In the genomic region with DNA sequence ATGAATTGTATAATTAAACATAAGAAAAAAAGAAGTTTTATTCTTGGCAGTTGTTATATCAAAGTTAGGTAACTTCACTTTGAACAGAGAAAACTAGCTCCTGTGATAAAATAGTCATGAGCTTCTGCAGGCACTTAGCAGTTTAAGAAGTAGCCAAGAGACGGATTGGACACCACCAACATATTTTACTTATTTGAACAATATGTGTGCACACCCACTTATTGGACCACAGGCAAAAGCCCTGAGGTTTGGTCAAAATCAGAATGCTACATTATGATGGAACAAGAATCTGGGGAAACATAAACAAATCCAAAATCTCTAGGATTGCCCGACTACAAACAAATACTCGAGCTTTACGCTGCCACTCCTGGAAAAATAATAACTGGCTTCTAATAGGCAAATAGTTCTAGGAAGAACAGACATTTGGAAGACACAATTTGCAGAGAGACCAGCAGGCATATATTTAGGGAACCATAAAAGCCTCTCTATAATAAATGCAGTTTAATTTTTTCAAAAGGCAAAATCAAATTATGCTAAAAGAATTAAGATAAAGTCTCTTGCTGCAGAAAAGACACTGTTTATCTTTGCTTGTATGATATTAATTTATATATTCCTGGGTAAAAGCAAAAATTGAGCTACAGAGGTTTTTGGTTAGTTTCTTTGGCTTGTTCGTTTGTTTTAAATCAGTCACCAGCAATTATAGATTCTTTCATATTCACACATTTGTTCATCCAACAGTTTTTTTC, we compare ENCODE assay signal across 16 cellular contexts.
A peak's percentile ranks its signal among the peaks of the same experiment; 100 is the strongest.
DNase-seq lines count a peak whose midpoint lies in the region; ATAC-seq and TF ChIP-seq lines count a peak whose summit lies in the region.
"Had no signal": no experiment of that assay in that cellular context is flagged by ENCODE, and none has a peak within 500 bp of the region (broad histone marks: within the 10 kb centered on the region; RNA-seq: fewer than 3 reads in every experiment).

No MANE protein-coding gene starts in this region.

- ATAC-seq in SK-N-SH treated with all-trans-retinoic acid at 6 μM for 48 hours (peak; percentile 51), GM21529 (IDR thresholded peaks at IDR 0.05; ENCODE audit: unreplicated experiment) (no peak)
- ATAC-seq in naive thymus-derived CD8-positive, alpha-beta T cell = no peak

- DNase-seq in AG10803 (ENCODE audit: low read depth) = peak; percentile 66
- DNase-seq in fibroblast of gingiva (ENCODE audit: low read depth) = peak; percentile 27
- no peak for DNase-seq in COLO829 (ENCODE audit: low spot score)
- DNase-seq in Caco-2 = no peak
- DNase-seq in naive thymus-derived CD8-positive, alpha-beta T cell = no peak
- DNase-seq: AML-193; C1 segment of cervical spinal cord; Calu3; CD4-positive, CD25-positive, alpha-beta regulatory T cell; DMS79 treated with DMSO at 0.1 percent for 48 hours; GM23248 had no signal

- H3K4me3 ChIP-seq in AG10803 (ENCODE audit: low read length) (no peak overlapping the region), Caco-2 (ENCODE audit: low read depth, low read length) (no peak overlapping the region)
- H3K4me3 ChIP-seq in BLaER1 treated with 17β-estradiol and CSF1 and Interleukin-3, amounts not matched to agents 10 nM and 100 nM = no peak overlapping the region
- H3K4me3 ChIP-seq: GM23248, HAP-1 had no signal

- no peaks in the 10 kb centered on the region for H4K20me1 ChIP-seq in BLaER1 treated with 17β-estradiol and CSF1 and Interleukin-3, amounts not matched to agents 10 nM and 100 nM

- H3K36me3 ChIP-seq in BLaER1 treated with 17β-estradiol and CSF1 and Interleukin-3, amounts not matched to agents 10 nM and 100 nM = no peaks in the 10 kb centered on the region
- H3K36me3 ChIP-seq in Caco-2 (ENCODE audit: control insufficient read depth, insufficient read depth, low read length) = no peaks in the 10 kb centered on the region
- H3K36me3 ChIP-seq: HAP-1 had no signal

- peak overlapping the region in 6 of 11 experiments; percentile 77 to 86 (median 80); a peak in 7 of 22 replicates for H3K27ac ChIP-seq in BLaER1 treated with 17β-estradiol and CSF1 and Interleukin-3, amounts not matched to agents 10 nM and 100 nM
- H3K27ac ChIP-seq: GM23248, KMS-11 had no signal

- POLR2A ChIA-PET in Caco-2 (lab: Charles Lee) = no interaction called here
- POLR2A ChIA-PET in naive thymus-derived CD8-positive, alpha-beta T cell (lab: Charles Lee) = no interaction called here

- H3K4me1 ChIP-seq in BLaER1 treated with 17β-estradiol and CSF1 and Interleukin-3, amounts not matched to agents 10 nM and 100 nM = peaks cover 20 to 72% (median 63%) of the 10 kb centered on the region in 10 experiments
- peaks cover 7% of the 10 kb centered on the region; the same call in 1 of the 2 replicates for H3K4me1 ChIP-seq in Caco-2
- H3K4me1 ChIP-seq: HAP-1 had no signal

- intact Hi-C loops in Caco-2 (cut with micrococcal nuclease; ENCODE audit: unreplicated experiment) = no loop called here

- CTCF ChIA-PET in Caco-2 (lab: Charles Lee) = no interaction called here

- H3K9me3 ChIP-seq in BLaER1 treated with 17β-estradiol and CSF1 and Interleukin-3, amounts not matched to agents 10 nM and 100 nM (replicated peaks in 1 of 11) = peaks cover 0 to 23% (median under 1%) of the 10 kb centered on the region in 11 experiments; a peak in 10 of 22 replicates
- H3K9me3 ChIP-seq in Caco-2 = no peaks in the 10 kb centered on the region
- H3K9me3 ChIP-seq: HAP-1 had no signal

- TF ChIP-seq CTCF in AG10803 (conservative IDR thresholded peaks at IDR 0.05; ENCODE audit: low read length) (no peak), Caco-2 (IDR thresholded peaks at IDR 0.05; ENCODE audit: insufficient read depth in 1 of 2, low read depth in 1 of 2, low read length in 1 of 2, severe bottlenecking in 1 of 2, unreplicated experiment in 1 of 2) (no peak)

- H3K4me1 Mint-ChIP-seq in Caco-2 (ENCODE audit: low read depth, unreplicated experiment) = no peaks in the 10 kb centered on the region
- H3K4me1 Mint-ChIP-seq in naive thymus-derived CD8-positive, alpha-beta T cell = peaks cover 5 to 27% (median 10%) of the 10 kb centered on the region in 4 donors

- no peaks in the 10 kb centered on the region for H3K27me3 ChIP-seq in BLaER1 treated with 17β-estradiol and CSF1 and Interleukin-3, amounts not matched to agents 10 nM and 100 nM
- H3K27me3 ChIP-seq in Caco-2 (replicated peaks; ENCODE audit: control insufficient read depth, insufficient read depth, low read length) = no peaks in the 10 kb centered on the region

- H3K36me3 Mint-ChIP-seq in Caco-2 (ENCODE audit: insufficient read depth, unreplicated experiment) = no peaks in the 10 kb centered on the region
- H3K36me3 Mint-ChIP-seq in naive thymus-derived CD8-positive, alpha-beta T cell = no peaks in the 10 kb centered on the region
- H3K36me3 Mint-ChIP-seq: CD4-positive, CD25-positive, alpha-beta regulatory T cell had no signal

- no peaks in the 10 kb centered on the region for H3K27me3 Mint-ChIP-seq in Caco-2 (ENCODE audit: insufficient read depth, unreplicated experiment)
- no peaks in the 10 kb centered on the region for H3K27me3 Mint-ChIP-seq in naive thymus-derived CD8-positive, alpha-beta T cell
- H3K27me3 Mint-ChIP-seq: CD4-positive, CD25-positive, alpha-beta regulatory T cell had no signal

- no peak overlapping the region for H3K9ac ChIP-seq in BLaER1 treated with 17β-estradiol and CSF1 and Interleukin-3, amounts not matched to agents 10 nM and 100 nM
- H3K9ac ChIP-seq: GM23248, KMS-11 had no signal

- peak overlapping the region in 8 of 11 experiments; percentile 59 to 80 (median 73); a peak in 10 of 22 replicates for H3K4me2 ChIP-seq in BLaER1 treated with 17β-estradiol and CSF1 and Interleukin-3, amounts not matched to agents 10 nM and 100 nM
- H3K4me2 ChIP-seq: KMS-11 had no signal

- no peak overlapping the region for H3K4me3 Mint-ChIP-seq in Caco-2 (ENCODE audit: unreplicated experiment)
- no peak overlapping the region for H3K4me3 Mint-ChIP-seq in naive thymus-derived CD8-positive, alpha-beta T cell

- H3K9me3 Mint-ChIP-seq in Caco-2 (ENCODE audit: unreplicated experiment) = no peaks in the 10 kb centered on the region
- H3K9me3 Mint-ChIP-seq in naive thymus-derived CD8-positive, alpha-beta T cell = no peaks in the 10 kb centered on the region

- no TSS peak for BruUV-seq in Caco-2 (replicated peaks; lab: Mats Ljungman, UMichigan)

- no peak overlapping the region for H3K27ac Mint-ChIP-seq in Caco-2 (ENCODE audit: unreplicated experiment)
- H3K27ac Mint-ChIP-seq in naive thymus-derived CD8-positive, alpha-beta T cell = no peak overlapping the region
- H3K27ac Mint-ChIP-seq: CD4-positive, CD25-positive, alpha-beta regulatory T cell had no signal

TF ChIP-seq in SK-N-SH treated with all-trans-retinoic acid at 6 μM for 48 hours, 23 proteins besides CTCF, POLR2A, EP300 and RAD21:
- TF ChIP-seq, protein P1, sequence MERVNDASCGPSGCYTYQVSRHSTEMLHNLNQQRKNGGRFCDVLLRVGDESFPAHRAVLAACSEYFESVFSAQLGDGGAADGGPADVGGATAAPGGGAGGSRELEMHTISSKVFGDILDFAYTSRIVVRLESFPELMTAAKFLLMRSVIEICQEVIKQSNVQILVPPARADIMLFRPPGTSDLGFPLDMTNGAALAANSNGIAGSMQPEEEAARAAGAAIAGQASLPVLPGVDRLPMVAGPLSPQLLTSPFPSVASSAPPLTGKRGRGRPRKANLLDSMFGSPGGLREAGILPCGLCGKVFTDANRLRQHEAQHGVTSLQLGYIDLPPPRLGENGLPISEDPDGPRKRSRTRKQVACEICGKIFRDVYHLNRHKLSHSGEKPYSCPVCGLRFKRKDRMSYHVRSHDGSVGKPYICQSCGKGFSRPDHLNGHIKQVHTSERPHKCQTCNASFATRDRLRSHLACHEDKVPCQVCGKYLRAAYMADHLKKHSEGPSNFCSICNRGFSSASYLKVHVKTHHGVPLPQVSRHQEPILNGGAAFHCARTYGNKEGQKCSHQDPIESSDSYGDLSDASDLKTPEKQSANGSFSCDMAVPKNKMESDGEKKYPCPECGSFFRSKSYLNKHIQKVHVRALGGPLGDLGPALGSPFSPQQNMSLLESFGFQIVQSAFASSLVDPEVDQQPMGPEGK (CRISPR knock-in tag; IDR thresholded peaks at IDR 0.05; ENCODE audit: borderline replicate concordance) = no peak
- TF ChIP-seq TCF4 (CRISPR knock-in tag; IDR thresholded peaks at IDR 0.05; ENCODE audit: borderline replicate concordance) (no peak), OSR1 (CRISPR knock-in tag; IDR thresholded peaks at IDR 0.05) (no peak), ARNTL (CRISPR knock-in tag; IDR thresholded peaks at IDR 0.05; ENCODE audit: borderline replicate concordance, low read depth) (no peak), ISL1 (CRISPR knock-in tag; IDR thresholded peaks at IDR 0.05) (peak; percentile 78), GLIS3 (CRISPR knock-in tag; IDR thresholded peaks at IDR 0.05) (peak; percentile 48; the same call in 1 of the 2 replicates), ZFP3 (CRISPR knock-in tag; IDR thresholded peaks at IDR 0.05) (no peak; the same call in 1 of the 2 replicates), CSDC2 (CRISPR knock-in tag; IDR thresholded peaks at IDR 0.05) (no peak), RARB (CRISPR knock-in tag; IDR thresholded peaks at IDR 0.05) (no peak)
TF ChIP-seq in SK-N-SH treated with all-trans-retinoic acid at 6 μM for 48 hours: peak in this region for 2.

Comparison
In these comparisons a context has a peak if more than half of its experiments do, and no peak if none do; other contexts are left out.
1. DNase-seq: peak in AG10803 (single experiment) and fibroblast of gingiva (single experiment); none in COLO829 (single experiment), Caco-2 (0 of 2) and naive thymus-derived CD8-positive, alpha-beta T cell (0 of 10).